Comparison of ENCODE assay signal across 16 cellular contexts in the genomic region with DNA sequence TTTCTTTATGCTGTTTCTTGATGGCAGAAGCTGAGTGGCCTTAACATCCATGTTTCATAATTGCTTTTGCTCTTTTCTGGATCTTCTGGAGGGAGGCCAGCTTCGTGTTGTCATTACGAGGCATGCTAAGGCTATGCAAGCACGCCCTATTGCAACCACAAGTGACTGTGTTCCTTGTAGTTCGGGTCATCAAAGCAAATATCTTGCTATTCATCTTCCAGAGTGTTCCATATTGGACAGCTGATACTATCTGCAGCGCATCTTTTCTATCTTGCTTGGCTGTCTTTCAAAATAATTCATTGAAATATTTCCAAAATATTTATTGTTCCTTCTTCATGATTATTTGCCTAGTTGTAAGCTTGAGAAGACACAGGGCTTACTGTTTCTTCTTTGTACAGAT. TPM values are rescaled to one million over a fixed set of nuclear protein-coding genes. Genes with fewer than 3 reads are reported as not detected.
A peak's percentile ranks its signal among the peaks of the same experiment; 100 is the strongest.
DNase-seq lines count a peak whose midpoint lies in the region; ATAC-seq and TF ChIP-seq lines count a peak whose summit lies in the region.
"Had no signal": no experiment of that assay in that cellular context is flagged by ENCODE, and none has a peak within 500 bp of the region (broad histone marks: within the 10 kb centered on the region; RNA-seq: fewer than 3 reads in every experiment).

No MANE protein-coding gene starts in this region.

- peaks cover 11% of the 10 kb centered on the region for H3K27me3 Mint-ChIP-seq in neural crest cell (ENCODE audit: low read depth)

- peaks cover 15% of the 10 kb centered on the region for H3K4me1 Mint-ChIP-seq in neural crest cell

- no peaks in the 10 kb centered on the region for H3K9me3 ChIP-seq in MG63
- H3K9me3 ChIP-seq: lower lobe of right lung had no signal

- H3K27ac Mint-ChIP-seq in neural crest cell (ENCODE audit: unreplicated experiment) = no peak overlapping the region
- H3K27ac Mint-ChIP-seq: dendritic cell treated with granulocyte-macrophage colony-stimulating factor and Interleukin-4, amounts not matched to agents 40 ng/mL and 50 ng/mL, for 4 days had no signal

- H3K36me3 Mint-ChIP-seq in neural crest cell (ENCODE audit: low read depth) = no peaks in the 10 kb centered on the region

- no peaks in the 10 kb centered on the region for H3K36me3 ChIP-seq in MG63

- no peaks in the 10 kb centered on the region for H3K27me3 ChIP-seq in MG63

- no peak for TF ChIP-seq CTCF in neural crest cell (conservative IDR thresholded peaks at IDR 0.05)

- H3K9me3 Mint-ChIP-seq in neural crest cell = no peaks in the 10 kb centered on the region
- H3K9me3 Mint-ChIP-seq: dendritic cell treated with granulocyte-macrophage colony-stimulating factor and Interleukin-4, amounts not matched to agents 40 ng/mL and 50 ng/mL, for 4 days had no signal

- DNase-seq in DMS79 treated with DMSO at 0.1 percent for 48 hours (lab: John Stamatoyannopoulos, UW) = peak; percentile 75
- peak; percentile 28 for DNase-seq in MG63
- DNase-seq in dedifferentiated amniotic fluid mesenchymal stem cell (ENCODE audit: extremely low spot score) = peak; percentile 56
- no peak for DNase-seq in neural crest cell (ENCODE audit: low read depth, low spot score)
- no peak for DNase-seq in mesenteric fat pad (ENCODE audit: low spot score)
- DNase-seq in G401 (ENCODE audit: low spot score) = no peak
- DNase-seq: activated naive CD4-positive, alpha-beta T cell treated with anti-CD3 and anti-CD28 coated beads, Interleukin-2, amount 50 U/mL, for 16 hours; C1 segment of cervical spinal cord; GOT3; lower lobe of right lung; NCI-H2081 treated with DMSO at 0.1 percent for 48 hours; stimulated activated naive CD4-positive, alpha-beta T cell; T-helper 2 cell had no signal

- in situ Hi-C loops in G401 (cut with HindIII; ENCODE audit: low sequenced_read_pairs) = loop anchor here (25.0 kb wide), 1 partner anchor 352 kb away; the partner anchor contains the start of gene TAS2R40

- H3K4me3 ChIP-seq in MG63 = no peak overlapping the region
- H3K4me3 ChIP-seq: lower lobe of right lung had no signal

- H3K4me3 Mint-ChIP-seq in neural crest cell = peak overlapping the region; percentile 39
- H3K4me3 Mint-ChIP-seq: dendritic cell treated with granulocyte-macrophage colony-stimulating factor and Interleukin-4, amounts not matched to agents 40 ng/mL and 50 ng/mL, for 4 days had no signal

- no peak for ATAC-seq in GM19463 (IDR thresholded peaks at IDR 0.05; ENCODE audit: unreplicated experiment)
- ATAC-seq in GM21576 (IDR thresholded peaks at IDR 0.05; ENCODE audit: unreplicated experiment) = no peak
- ATAC-seq: lower lobe of right lung had no signal

RNA-seq across cellular contexts. Expression of gene EPHB6, which starts 5.0 kb away (rescaled TPM):
- 0.96 and 3.6 TPM in 2 replicates for total RNA-seq in MG63 (2014; rRNA removed; shearing (Covaris generic); ENCODE audit: low replicate concordance)
- total RNA-seq in neural crest cell (12.3 and 12.5 TPM in 2 replicates), mesenteric fat pad (6.3 TPM)
- total RNA-seq in G401 (2014; rRNA removed; shearing (Covaris generic)) = not detected in 2 replicates

RNA-seq across cellular contexts. Expression of gene TRPV6, which starts 25.7 kb away (rescaled TPM):
- total RNA-seq in MG63 (2014; rRNA removed; shearing (Covaris generic); ENCODE audit: low replicate concordance) = not detected in 2 replicates
- total RNA-seq in neural crest cell (0.07 and 0.16 TPM in 2 replicates), mesenteric fat pad (not detected)
- not detected in 2 replicates for total RNA-seq in G401 (2014; rRNA removed; shearing (Covaris generic))

Comparison
In these comparisons a context has a peak if more than half of its experiments do, and no peak if none do; other contexts are left out.
1. DNase-seq: peak in DMS79 treated with DMSO at 0.1 percent for 48 hours (single experiment), MG63 (single experiment) and dedifferentiated amniotic fluid mesenchymal stem cell (single experiment); none in neural crest cell (single experiment), mesenteric fat pad (single experiment) and G401 (single experiment).